ENCODE assay signal across 1 cellular context in genomic region chr7:20440472-20441105, GRCh38.
TF ChIP-seq lines count a peak whose summit lies in the region.

No MANE protein-coding gene starts in this region.

TF ChIP-seq in H1, 55 proteins besides CTCF, POLR2A, EP300 and RAD21 (continued from another document):
- TF ChIP-seq CHD7 (IDR thresholded peaks at IDR 0.05; ENCODE audit: insufficient replicate concordance, low read length) (no peak), SIRT6 (IDR thresholded peaks at IDR 0.05; ENCODE audit: low read length) (no peak), RFX5 (IDR thresholded peaks at IDR 0.05; ENCODE audit: borderline replicate concordance, low read depth, low read length) (no peak)
